Comparison of ENCODE assay signal across 8 cellular contexts in the genomic region with DNA sequence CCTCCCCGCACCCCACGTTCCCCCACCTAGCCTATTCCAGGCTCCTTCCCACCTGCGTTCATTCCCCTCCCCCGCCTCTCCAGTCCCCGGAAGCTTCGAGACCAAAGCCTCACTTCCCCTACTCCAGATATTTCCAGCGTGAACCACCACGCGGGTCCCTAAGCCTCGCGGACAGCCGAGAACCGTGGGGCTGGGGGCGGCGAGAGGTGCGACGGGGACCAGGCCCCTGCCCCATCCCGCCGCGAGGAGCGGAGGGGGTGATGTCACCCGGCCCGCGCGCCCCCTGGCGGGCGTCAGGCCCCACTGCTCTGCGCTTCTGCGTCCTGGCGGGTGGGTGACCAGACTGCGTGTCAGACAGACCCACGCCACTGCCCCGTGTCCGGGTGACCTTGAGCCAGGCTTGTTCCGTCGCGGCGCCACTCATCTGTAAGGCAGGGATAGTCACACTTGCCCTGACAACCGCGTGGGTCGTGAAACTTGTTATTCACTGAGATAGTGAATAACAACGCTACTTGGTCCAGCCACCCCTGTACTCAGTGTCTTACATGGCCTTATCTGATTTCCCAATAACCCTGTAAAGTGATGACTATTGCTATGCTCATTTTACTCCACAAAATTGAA. TPM values are rescaled to one million over a fixed set of nuclear protein-coding genes. Genes with fewer than 3 reads are reported as not detected.
DNase-seq lines count a peak whose midpoint lies in the region; ATAC-seq, FAIRE-seq and TF ChIP-seq lines count a peak whose summit lies in the region.

No MANE protein-coding gene starts in this region.

- H3K4me2 ChIP-seq in DOHH2 (ENCODE audit: low read length), result peak overlapping the region; percentile 99

- peaks cover 13% of the 10 kb centered on the region for H3K4me1 ChIP-seq in DOHH2 (ENCODE audit: control insufficient read depth, low read length)
- H3K4me1 ChIP-seq in cardiac muscle cell (ENCODE audit: low read depth), result peaks cover 20% of the 10 kb centered on the region
- peaks cover 14 to 20% (median 18%) of the 10 kb centered on the region in 3 donors for H3K4me1 ChIP-seq in pancreas

- H3K27me3 Mint-ChIP-seq in IgD-negative memory B cell (no peaks in the 10 kb centered on the region), type B pancreatic cell (no peaks in the 10 kb centered on the region)
- H3K27me3 Mint-ChIP-seq in activated naive CD8-positive, alpha-beta T cell treated with anti-CD3 and anti-CD28 coated beads for 36 hours, result no peaks in the 10 kb centered on the region

- ATAC-seq in GM21515 (IDR thresholded peaks at IDR 0.05; ENCODE audit: unreplicated experiment) (peak; percentile 80), SK-N-SH treated with all-trans-retinoic acid at 6 μM for 48 hours (peak; percentile 78), pancreas (peak; percentile 76 to 87 (median 82))

- H3K36me3 ChIP-seq in DOHH2 (ENCODE audit: control insufficient read depth, low read length) (peaks cover 33% of the 10 kb centered on the region), cardiac muscle cell (peaks cover 2% of the 10 kb centered on the region), pancreas (peaks cover 0 to 3% (median 0%) of the 10 kb centered on the region in 3 donors)

- H3K9me2 ChIP-seq in DOHH2 (replicated peaks; ENCODE audit: control insufficient read depth, low read length), result no peaks in the 10 kb centered on the region

- WGBS in pancreas, 2 donors, result 1% methylated on average over 30 to 42 of the region's 42 CpGs

- peak overlapping the region; percentile 79 to 91 (median 90) for H3K27ac Mint-ChIP-seq in IgD-negative memory B cell
- H3K27ac Mint-ChIP-seq in activated naive CD8-positive, alpha-beta T cell treated with anti-CD3 and anti-CD28 coated beads for 36 hours, result peak overlapping the region; percentile 90
- H3K27ac Mint-ChIP-seq in type B pancreatic cell, result peak overlapping the region; percentile 90

- DNase-seq in activated naive CD8-positive, alpha-beta T cell treated with anti-CD3 and anti-CD28 coated beads for 36 hours, result peak; percentile 84
- DNase-seq in cardiac muscle cell (ENCODE audit: low read depth in 1 of 2, low spot score in 1 of 2) (peak; percentile 73 to 82), pancreas (peak; percentile 76 to 93 (median 88)), type B pancreatic cell (ENCODE audit: extremely low spot score, unreplicated experiment) (peak; percentile 89)

- intact Hi-C loops in pancreas (cut with DNase I), result loop anchor here in 1 of 3 donors (5.0 kb wide), 1 partner anchor 66 kb away; no protein-coding TSS in a partner anchor

- no peak overlapping the region for H3K27ac ChIP-seq in DOHH2 (ENCODE audit: low read depth, low read length)
- H3K27ac ChIP-seq in cardiac muscle cell, result no peak overlapping the region
- peak overlapping the region; percentile 91 to 97 (median 96) for H3K27ac ChIP-seq in pancreas

- H3K4me3 ChIP-seq in DOHH2 (ENCODE audit: low read length) (peak overlapping the region; percentile 88), cardiac muscle cell (peak overlapping the region; percentile 48), pancreas (peak overlapping the region; percentile 10 to 58 (median 32))

- peaks cover 17% of the 10 kb centered on the region for H3F3A ChIP-seq in DOHH2 (ENCODE audit: control insufficient read depth, insufficient read depth)

- H3K9me3 ChIP-seq in DOHH2 (ENCODE audit: control insufficient read depth, insufficient read depth, low read length) (no peaks in the 10 kb centered on the region), cardiac muscle cell (ENCODE audit: low read depth) (no peaks in the 10 kb centered on the region), pancreas (no peaks in the 10 kb centered on the region)

- H4K20me1 ChIP-seq in DOHH2 (ENCODE audit: control insufficient read depth, insufficient read depth, low read depth, low read length), result no peaks in the 10 kb centered on the region

- FAIRE-seq in pancreas (lab: Jason Lieb, UNC), result no peak

- H3K79me2 ChIP-seq in DOHH2 (ENCODE audit: control insufficient read depth, low read length), result no peaks in the 10 kb centered on the region

- TF ChIP-seq CTCF in DOHH2 (IDR thresholded peaks at IDR 0.05; ENCODE audit: low read depth, low read length, poor library complexity, severe bottlenecking) (peak; percentile 98), cardiac muscle cell (IDR thresholded peaks at IDR 0.05; ENCODE audit: low read depth, low read length) (peak; percentile 97), pancreas (IDR thresholded peaks at IDR 0.05) (peak; percentile 90 to 97 (median 94)), type B pancreatic cell (conservative IDR thresholded peaks at IDR 0.05) (peak; percentile 99)

- H3K27me3 ChIP-seq in DOHH2 (ENCODE audit: control insufficient read depth, low read length) (no peaks in the 10 kb centered on the region), cardiac muscle cell (no peaks in the 10 kb centered on the region), pancreas (no peaks in the 10 kb centered on the region)

- peaks cover 0 to 5% (median 3%) of the 10 kb centered on the region in 3 donors for H3K4me1 Mint-ChIP-seq in IgD-negative memory B cell
- peaks cover 15% of the 10 kb centered on the region for H3K4me1 Mint-ChIP-seq in activated naive CD8-positive, alpha-beta T cell treated with anti-CD3 and anti-CD28 coated beads for 36 hours
- H3K4me1 Mint-ChIP-seq in type B pancreatic cell (ENCODE audit: unreplicated experiment), result peaks cover 28% of the 10 kb centered on the region

- H3K4me3 Mint-ChIP-seq in IgD-negative memory B cell (peak overlapping the region; percentile 82 to 96 (median 93)), type B pancreatic cell (peak overlapping the region; percentile 89)
- peak overlapping the region; percentile 82 for H3K4me3 Mint-ChIP-seq in activated naive CD8-positive, alpha-beta T cell treated with anti-CD3 and anti-CD28 coated beads for 36 hours

- H3K36me3 Mint-ChIP-seq in IgD-negative memory B cell (no peaks in the 10 kb centered on the region), type B pancreatic cell (no peaks in the 10 kb centered on the region)
- peaks cover 14% of the 10 kb centered on the region for H3K36me3 Mint-ChIP-seq in activated naive CD8-positive, alpha-beta T cell treated with anti-CD3 and anti-CD28 coated beads for 36 hours

- H3K9me3 Mint-ChIP-seq in IgD-negative memory B cell (no peaks in the 10 kb centered on the region), type B pancreatic cell (no peaks in the 10 kb centered on the region)
- no peaks in the 10 kb centered on the region for H3K9me3 Mint-ChIP-seq in activated naive CD8-positive, alpha-beta T cell treated with anti-CD3 and anti-CD28 coated beads for 36 hours

TF ChIP-seq in SK-N-SH treated with all-trans-retinoic acid at 6 μM for 48 hours, 23 proteins besides CTCF, POLR2A, EP300 and RAD21:
- TF ChIP-seq TOX (CRISPR knock-in tag; IDR thresholded peaks at IDR 0.05; ENCODE audit: borderline replicate concordance), result no peak
- TF ChIP-seq SNAI2 (CRISPR knock-in tag; IDR thresholded peaks at IDR 0.05), result 0 out of 2 replicates have a peak, but pooled peaks have one; percentile 27
- peak; percentile 70 for TF ChIP-seq ZFP3 (CRISPR knock-in tag; IDR thresholded peaks at IDR 0.05)
- TF ChIP-seq ESRRG (CRISPR knock-in tag; IDR thresholded peaks at IDR 0.05), result 0 out of 2 replicates have a peak, but pooled peaks have one; percentile 44

RNA-seq across cellular contexts. Expression of gene HSP90AB1, which starts 9.0 kb away (rescaled TPM):
- polyA plus RNA-seq in IgD-negative memory B cell (435 TPM), cardiac muscle cell (665 and 702 TPM in 2 replicates), pancreas (100 to 1,000 TPM; 145 to 328 TPM)
- 1,000 to 10,000 TPM; 2,498 to 2,524 TPM for total RNA-seq in activated naive CD8-positive, alpha-beta T cell treated with anti-CD3 and anti-CD28 coated beads for 36 hours
- total RNA-seq in cardiac muscle cell (865 and 876 TPM in 2 replicates), pancreas (100 to 1,000 TPM; 370 to 577 (median 464) TPM), type B pancreatic cell (ENCODE audit: low replicate concordance) (880 and 1,082 TPM in 2 replicates)

RNA-seq across cellular contexts. Expression of gene SLC29A1, which starts 14.5 kb away (rescaled TPM):
- polyA plus RNA-seq in IgD-negative memory B cell (5.4 TPM), cardiac muscle cell (85.4 and 88.7 TPM in 2 replicates), pancreas (10 to 100 TPM; 35.5 to 89.8 TPM)
- 100 to 1,000 TPM in 1 of 2 experiments, 10 to 100 TPM in 1; 92.5 to 102 TPM for total RNA-seq in activated naive CD8-positive, alpha-beta T cell treated with anti-CD3 and anti-CD28 coated beads for 36 hours
- total RNA-seq in cardiac muscle cell (62.7 and 64.9 TPM in 2 replicates), pancreas (10 to 100 TPM; 24.8 to 72.7 (median 44.4) TPM), type B pancreatic cell (ENCODE audit: low replicate concordance) (33.6 and 50.9 TPM in 2 replicates)

RNA-seq across cellular contexts. Expression of gene SLC35B2, which starts 19.4 kb away (rescaled TPM):
- polyA plus RNA-seq in IgD-negative memory B cell (42.6 TPM), cardiac muscle cell (44.4 and 63.3 TPM in 2 replicates), pancreas (10 to 100 TPM; 10.8 to 23.6 TPM)
- 10 to 100 TPM; 22.8 to 24.9 TPM for total RNA-seq in activated naive CD8-positive, alpha-beta T cell treated with anti-CD3 and anti-CD28 coated beads for 36 hours
- total RNA-seq in cardiac muscle cell (34.3 and 50.5 TPM in 2 replicates), pancreas (10 to 100 TPM; 15.9 to 30.4 (median 20.5) TPM), type B pancreatic cell (ENCODE audit: low replicate concordance) (39.6 and 46.1 TPM in 2 replicates)

RNA-seq across cellular contexts. Expression of gene MYMX, which starts 21.2 kb away (rescaled TPM):
- polyA plus RNA-seq in IgD-negative memory B cell (not detected), cardiac muscle cell (0.55 and 1.0 TPM in 2 replicates), pancreas (under 1 TPM; 0.34 to 0.73 TPM)
- not detected for total RNA-seq in activated naive CD8-positive, alpha-beta T cell treated with anti-CD3 and anti-CD28 coated beads for 36 hours
- total RNA-seq in cardiac muscle cell (0.21 TPM in 1 of 2 replicates, not detected in the other), pancreas (1 to 10 TPM; 1.1 to 4.3 (median 2.2) TPM), type B pancreatic cell (ENCODE audit: low replicate concordance) (0.53 and 0.59 TPM in 2 replicates)

RNA-seq across cellular contexts. Expression of gene NFKBIE, which starts 27.4 kb away (rescaled TPM):
- polyA plus RNA-seq in IgD-negative memory B cell (23.5 TPM), cardiac muscle cell (8.2 and 12.5 TPM in 2 replicates), pancreas (10 to 100 TPM; 10.1 to 12.1 TPM)
- total RNA-seq in activated naive CD8-positive, alpha-beta T cell treated with anti-CD3 and anti-CD28 coated beads for 36 hours, result 10 to 100 TPM; 22.7 to 24.8 TPM
- total RNA-seq in cardiac muscle cell (23.8 and 34.2 TPM in 2 replicates), pancreas (10 to 100 TPM in 1 of 6 donors, 1 to 10 TPM in 5; 2.5 to 16.9 (median 5.5) TPM), type B pancreatic cell (ENCODE audit: low replicate concordance) (9.2 and 10.7 TPM in 2 replicates)

Comparison
In these comparisons a context has a peak if more than half of its experiments do, and no peak if none do; other contexts are left out.
1. H3K27ac ChIP-seq: peak in pancreas (4 of 4); none in DOHH2 (single experiment) and cardiac muscle cell (single experiment).
2. H3K4me3 ChIP-seq: peak in every context shown above with its lines; median percentile 88 in DOHH2; 48 in cardiac muscle cell; 32 in pancreas.
3. Peak in every context shown above with its lines, with median percentiles within 50 percentile points of each other: CTCF ChIP-seq, ATAC-seq, H3K27ac Mint-ChIP-seq, H3K4me3 Mint-ChIP-seq and DNase-seq.